ENCODE assay signal across 8 cellular contexts in genomic region chr11:106091480-106092123, GRCh38. TPM values are rescaled to one million over a fixed set of nuclear protein-coding genes. Genes with fewer than 3 reads are reported as not detected.
DNase-seq lines count a peak whose midpoint lies in the region; ATAC-seq and TF ChIP-seq lines count a peak whose summit lies in the region.
"Had no signal": no experiment of that assay in that cellular context is flagged by ENCODE, and none has a peak within 500 bp of the region (broad histone marks: within the 10 kb centered on the region; RNA-seq: fewer than 3 reads in every experiment).

No MANE protein-coding gene starts in this region.

- H3K27me3 ChIP-seq in left lung (no peaks in the 10 kb centered on the region), MG63 (no peaks in the 10 kb centered on the region)
- H3K27me3 ChIP-seq: upper lobe of left lung had no signal

- H3K4me3 ChIP-seq in left lung: no peak overlapping the region
- H3K4me3 ChIP-seq in MG63: no peak overlapping the region
- H3K4me3 ChIP-seq: upper lobe of left lung had no signal

- H3K27ac ChIP-seq in RWPE1 (no peak overlapping the region), left lung (no peak overlapping the region)

- ATAC-seq in GM18861 (IDR thresholded peaks at IDR 0.05; ENCODE audit: unreplicated experiment) (peak; percentile 98), left lung (peak; percentile 95)

- intact Hi-C loops in left lung (cut with DNase I): no loop called here

- DNase-seq in HCEC 1CT: peak; percentile 78
- DNase-seq in RWPE1 (ENCODE audit: low spot score): peak; percentile 48
- DNase-seq in left lung: no peak
- no peak for DNase-seq in HK-2 (ENCODE audit: unreplicated experiment)
- no peak for DNase-seq in T1000 (lab: John Stamatoyannopoulos, UW)
- no peak for DNase-seq in MG63

- CTCF ChIA-PET in RWPE1 (lab: Yijun Ruan, JAX): no interaction called here

- POLR2A ChIA-PET in RWPE1 (lab: Yijun Ruan, JAX; ENCODE audit: low non-redundant PET): no interaction called here

- H3K4me1 ChIP-seq in left lung: peaks cover 12 to 33% of the 10 kb centered on the region in 2 donors

- H3K9me3 ChIP-seq in left lung (no peaks in the 10 kb centered on the region), MG63 (no peaks in the 10 kb centered on the region)
- H3K9me3 ChIP-seq: upper lobe of left lung had no signal

- H3K36me3 ChIP-seq in left lung: peaks cover 0 to 60% of the 10 kb centered on the region in 2 donors
- peaks cover 77% of the 10 kb centered on the region for H3K36me3 ChIP-seq in MG63

- TF ChIP-seq CTCF in RWPE1 (conservative IDR thresholded peaks at IDR 0.05; ENCODE audit: low read depth): no peak
- no peak for TF ChIP-seq CTCF in left lung (IDR thresholded peaks at IDR 0.05)

RNA-seq across cellular contexts. Expression of gene AASDHPPT, which starts 14.1 kb away (rescaled TPM):
- total RNA-seq in left lung: 10 to 100 TPM; 26.4 to 27.2 TPM
- total RNA-seq in MG63 (2014; rRNA removed; shearing (Covaris generic); ENCODE audit: low replicate concordance): 44.5 and 62.1 TPM in 2 replicates

RNA-seq across cellular contexts. Expression of gene KBTBD3, which starts 14.5 kb away (rescaled TPM):
- total RNA-seq in left lung: 1 to 10 TPM; 6.4 to 7.2 TPM
- 0.63 and 1.4 TPM in 2 replicates for total RNA-seq in MG63 (2014; rRNA removed; shearing (Covaris generic); ENCODE audit: low replicate concordance)

Comparison
In these comparisons a context has a peak if more than half of its experiments do, and no peak if none do; other contexts are left out.
1. DNase-seq: peak in HCEC 1CT (single experiment) and RWPE1 (single experiment); none in left lung (0 of 2), HK-2 (single experiment), T1000 (single experiment) and MG63 (single experiment).